18 cellular contexts compared by ENCODE assay signal in genomic region chr6:100622907-100623692, GRCh38.
DNase-seq lines count a peak whose midpoint lies in the region; ATAC-seq, FAIRE-seq and TF ChIP-seq lines count a peak whose summit lies in the region.
"Had no signal": no experiment of that assay in that cellular context is flagged by ENCODE, and none has a peak within 500 bp of the region (broad histone marks: within the 10 kb centered on the region; RNA-seq: fewer than 3 reads in every experiment).

No MANE protein-coding gene starts in this region.

- no peak overlapping the region for H3K4me3 ChIP-seq in ACC112 (ENCODE audit: low read depth, low read length)
- H3K4me3 ChIP-seq in GM23248 = no peak overlapping the region
- H3K4me3 ChIP-seq in astrocyte (ENCODE audit: insufficient read depth, low read depth, low read length) = no peak overlapping the region
- no peak overlapping the region for H3K4me3 ChIP-seq in adrenal gland
- H3K4me3 ChIP-seq: esophagus squamous epithelium had no signal

- in situ Hi-C loops in GM23248 (cut with MboI) = no loop called here

- H3K4me2 ChIP-seq in GM23248 (ENCODE audit: unreplicated experiment) = peak overlapping the region; percentile 23
- no peak overlapping the region for H3K4me2 ChIP-seq in astrocyte (ENCODE audit: low read length)

- no peaks in the 10 kb centered on the region for H3K9me2 ChIP-seq in GM23248 (ENCODE audit: insufficient read depth)

- H3K4me1 ChIP-seq in ACC112 (ENCODE audit: control insufficient read depth, insufficient read depth, low read length, unreplicated experiment) (peaks cover 22% of the 10 kb centered on the region), GM23248 (ENCODE audit: insufficient read depth) (peaks cover 31% of the 10 kb centered on the region), astrocyte (ENCODE audit: insufficient read depth, low read length) (peaks cover 10% of the 10 kb centered on the region), adrenal gland (replicated peaks in 1 of 2) (peaks cover 0 to 8% of the 10 kb centered on the region in 2 donors)
- H3K4me1 ChIP-seq: BE2C had no signal

- H3K4me3 Mint-ChIP-seq in astrocyte (ENCODE audit: unreplicated experiment) = no peak overlapping the region
- no peak overlapping the region for H3K4me3 Mint-ChIP-seq in CD4-positive, alpha-beta T cell
- H3K4me3 Mint-ChIP-seq: activated CD8-positive, alpha-beta T cell treated with anti-CD3 and anti-CD28 coated beads for 36 hours; nephron had no signal

- TF ChIP-seq CTCF in astrocyte (IDR thresholded peaks at IDR 0.05; ENCODE audit: insufficient read depth, low read depth, low read length) (no peak), adrenal gland (IDR thresholded peaks at IDR 0.05) (no peak)
- no peak for TF ChIP-seq CTCF in CD4-positive, alpha-beta T cell (IDR thresholded peaks at IDR 0.05)

- H3K4me1 Mint-ChIP-seq in astrocyte (ENCODE audit: low read depth, unreplicated experiment) = peaks cover 18% of the 10 kb centered on the region
- no peaks in the 10 kb centered on the region for H3K4me1 Mint-ChIP-seq in CD4-positive, alpha-beta T cell (ENCODE audit: low read depth)
- H3K4me1 Mint-ChIP-seq: nephron had no signal

- 85 to 86% methylated on average over 2 of the region's 2 CpGs for WGBS in GM23248 (ENCODE audit: low coverage in 1 of 2, low lambda C conversion rate in 2 of 2, missing lambda C conversion rate in 2 of 2), 2 experiments
- 89 to 93% (median 91%) methylated on average over 2 of the region's 2 CpGs for WGBS in adrenal gland, 4 donors

- H3K9me3 ChIP-seq in GM23248 (ENCODE audit: low read depth) = no peaks in the 10 kb centered on the region
- no peaks in the 10 kb centered on the region for H3K9me3 ChIP-seq in astrocyte (ENCODE audit: insufficient read depth, low read depth, low read length)
- H3K9me3 ChIP-seq in CD4-positive, alpha-beta T cell (ENCODE audit: control insufficient read depth, low read length) = peaks cover 3% of the 10 kb centered on the region
- no peaks in the 10 kb centered on the region for H3K9me3 ChIP-seq in adrenal gland (replicated peaks in 1 of 3)
- H3K9me3 ChIP-seq: BE2C had no signal

- H3F3A ChIP-seq in GM23248 (ENCODE audit: insufficient read depth) = peaks cover 22% of the 10 kb centered on the region; the same call in 1 of the 2 replicates

- peaks cover 10% of the 10 kb centered on the region for H3K36me3 Mint-ChIP-seq in astrocyte (ENCODE audit: low read depth, unreplicated experiment)
- peaks cover 85% of the 10 kb centered on the region for H3K36me3 Mint-ChIP-seq in CD4-positive, alpha-beta T cell (ENCODE audit: low read depth)

- peak; percentile 26 for FAIRE-seq in astrocyte (lab: Jason Lieb, UNC)

- H3K27me3 Mint-ChIP-seq in astrocyte (ENCODE audit: low read depth, unreplicated experiment) = no peaks in the 10 kb centered on the region
- no peaks in the 10 kb centered on the region for H3K27me3 Mint-ChIP-seq in CD4-positive, alpha-beta T cell
- H3K27me3 Mint-ChIP-seq: activated CD8-positive, alpha-beta T cell treated with anti-CD3 and anti-CD28 coated beads for 36 hours had no signal

- POLR2A ChIA-PET in CD4-positive, alpha-beta T cell (lab: Charles Lee) = no interaction called here

- TF ChIP-seq POLR2A in adrenal gland (IDR thresholded peaks at IDR 0.05) = no peak

- H3K27ac Mint-ChIP-seq in astrocyte (ENCODE audit: unreplicated experiment) = no peak overlapping the region
- no peak overlapping the region for H3K27ac Mint-ChIP-seq in CD4-positive, alpha-beta T cell
- H3K27ac Mint-ChIP-seq: activated CD8-positive, alpha-beta T cell treated with anti-CD3 and anti-CD28 coated beads for 36 hours; nephron had no signal

- H3K27ac ChIP-seq in ACC112 (ENCODE audit: low read depth, low read length) = peak overlapping the region; percentile 33
- peak overlapping the region; percentile 48 for H3K27ac ChIP-seq in GM23248
- no peak overlapping the region for H3K27ac ChIP-seq in astrocyte (ENCODE audit: low read depth, low read length)
- no peak overlapping the region for H3K27ac ChIP-seq in CD4-positive, alpha-beta T cell (ENCODE audit: low read depth, low read length)
- H3K27ac ChIP-seq in adrenal gland = no peak overlapping the region
- H3K27ac ChIP-seq: esophagus squamous epithelium, VCaP had no signal

- no peak overlapping the region; the same call in 1 of the 2 replicates for H3K9ac ChIP-seq in GM23248
- no peak overlapping the region for H3K9ac ChIP-seq in astrocyte (ENCODE audit: low read length)

- H3K9me3 Mint-ChIP-seq in astrocyte (ENCODE audit: unreplicated experiment) = peaks cover 2% of the 10 kb centered on the region
- peaks cover 3% of the 10 kb centered on the region for H3K9me3 Mint-ChIP-seq in CD4-positive, alpha-beta T cell

- H3K79me2 ChIP-seq in ACC112 (ENCODE audit: control insufficient read depth, insufficient read depth, low read length, unreplicated experiment) = no peaks in the 10 kb centered on the region
- H3K79me2 ChIP-seq in GM23248 (ENCODE audit: insufficient read depth) = no peaks in the 10 kb centered on the region
- H3K79me2 ChIP-seq in astrocyte (ENCODE audit: insufficient read depth, low read length) = no peaks in the 10 kb centered on the region

- H2AFZ ChIP-seq in ACC112 (ENCODE audit: low read length, unreplicated experiment) (no peak overlapping the region), GM23248 (no peak overlapping the region), astrocyte (ENCODE audit: low read depth, low read length) (no peak overlapping the region)

- intact Hi-C loops in CD4-positive, alpha-beta T cell (cut with DNase I, micrococcal nuclease) = no loop called here
- intact Hi-C loops in adrenal gland (cut with DNase I) = no loop called here

- H4K20me1 ChIP-seq in GM23248 (ENCODE audit: insufficient read depth) (no peaks in the 10 kb centered on the region), astrocyte (ENCODE audit: insufficient read depth, low read length) (no peaks in the 10 kb centered on the region)

- CTCF ChIA-PET in CD4-positive, alpha-beta T cell (lab: Charles Lee) = no interaction called here

- ATAC-seq in CD4-positive, alpha-beta T cell (ENCODE audit: poor library complexity) = no peak
- ATAC-seq in HG02623 (IDR thresholded peaks at IDR 0.05; ENCODE audit: unreplicated experiment) (no peak), HG03095 (IDR thresholded peaks at IDR 0.05; ENCODE audit: unreplicated experiment) (no peak)
- ATAC-seq: activated CD8-positive, alpha-beta T cell treated with anti-CD3 and anti-CD28 coated beads for 36 hours had no signal

- H3K27me3 ChIP-seq in ACC112 (ENCODE audit: insufficient read depth, low read length) (no peaks in the 10 kb centered on the region), GM23248 (replicated peaks; ENCODE audit: insufficient read depth) (no peaks in the 10 kb centered on the region), astrocyte (ENCODE audit: insufficient read depth, low read length) (no peaks in the 10 kb centered on the region), adrenal gland (no peaks in the 10 kb centered on the region)
- H3K27me3 ChIP-seq in CD4-positive, alpha-beta T cell (ENCODE audit: control insufficient read depth, insufficient read depth, low read length) = no peaks in the 10 kb centered on the region
- H3K27me3 ChIP-seq: BE2C, esophagus squamous epithelium had no signal

- DNase-seq in GM23248 = peak; percentile 66
- peak; percentile 23 for DNase-seq in astrocyte (ENCODE audit: low read depth)
- peak; percentile 39 for DNase-seq in fibroblast of the conjunctiva (ENCODE audit: low read depth)
- DNase-seq in CD4-positive, alpha-beta T cell = no peak
- no peak for DNase-seq in adrenal gland
- DNase-seq: activated CD8-positive, alpha-beta T cell treated with anti-CD3 and anti-CD28 coated beads for 36 hours; amygdala; BE2C; dermis blood vessel endothelial cell; esophagus squamous epithelium; KBM-7; NCI-H146; retina had no signal

- H3K36me3 ChIP-seq in ACC112 (ENCODE audit: insufficient read depth, low read length) = peaks cover 16% of the 10 kb centered on the region
- peaks cover 29% of the 10 kb centered on the region for H3K36me3 ChIP-seq in GM23248 (ENCODE audit: low read depth)
- peaks cover 10% of the 10 kb centered on the region for H3K36me3 ChIP-seq in astrocyte (ENCODE audit: insufficient read depth, low read length)
- H3K36me3 ChIP-seq in adrenal gland (replicated peaks in 1 of 2) = peaks cover 0 to 12% of the 10 kb centered on the region in 2 donors
- H3K36me3 ChIP-seq: BE2C had no signal

Comparison
In these comparisons a context has a peak if more than half of its experiments do, and no peak if none do; other contexts are left out.
1. H3K27ac ChIP-seq: peak in ACC112 (single experiment) and GM23248 (single experiment); none in astrocyte (single experiment), CD4-positive, alpha-beta T cell (single experiment) and adrenal gland (0 of 5).
2. DNase-seq: peak in GM23248 (single experiment), astrocyte (single experiment) and fibroblast of the conjunctiva (single experiment); none in CD4-positive, alpha-beta T cell (0 of 10) and adrenal gland (0 of 7).